ENCODE assay signal across 1 cellular context in the genomic region with DNA sequence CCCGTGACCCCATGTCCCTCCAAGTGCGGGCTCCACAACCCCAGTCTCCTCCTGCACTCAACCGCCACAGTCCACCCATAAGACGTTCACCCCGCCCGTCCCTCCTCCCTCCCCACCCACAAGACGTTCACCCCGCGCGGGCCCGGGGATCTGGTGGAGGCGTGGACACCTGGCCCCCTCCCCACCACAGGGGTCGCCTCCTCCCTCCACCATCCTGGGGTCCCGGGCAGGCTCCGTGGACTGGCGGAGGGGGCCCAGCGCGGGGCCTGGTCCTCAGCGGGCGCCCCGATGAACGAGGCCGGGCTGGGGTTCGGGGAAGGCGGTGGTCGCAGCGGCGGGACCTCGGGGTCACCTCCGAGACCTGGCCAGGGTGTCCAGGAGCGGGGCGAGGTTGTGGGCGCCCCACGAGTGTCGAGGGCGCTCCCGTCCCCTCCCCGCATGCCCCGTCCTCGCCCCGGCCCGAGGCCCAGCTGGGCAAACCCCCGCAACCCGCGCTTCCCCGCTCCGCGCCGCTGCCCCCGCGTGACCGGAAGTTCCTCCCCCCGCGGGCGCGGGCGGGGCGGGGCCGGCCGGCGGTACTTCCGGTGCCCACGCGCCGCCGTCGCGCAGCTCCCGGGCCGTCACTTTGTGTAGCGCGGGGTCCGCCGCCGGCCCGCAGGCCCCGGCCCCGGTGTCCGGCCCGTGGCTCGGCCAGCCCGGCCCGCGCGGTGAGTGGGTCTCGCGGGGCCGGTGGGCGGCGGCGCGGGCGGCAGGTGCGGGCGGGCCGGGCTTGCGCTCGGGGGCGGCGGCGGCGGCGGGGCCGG.
TF ChIP-seq lines count a peak whose summit lies in the region.

TSS of gene ZNF316 (plus strand) at position 578 of the 803 bp plus-strand sequence. CDS start 5,092 bp downstream, outside the sequence.

TF ChIP-seq in K562, 482 proteins besides CTCF, POLR2A, EP300 and RAD21 (continued from another document and continues in another):
- TF ChIP-seq ZFX (CRISPR knock-in tag; IDR thresholded peaks at IDR 0.05) (peak; percentile 44), HCFC1 (IDR thresholded peaks at IDR 0.05; ENCODE audit: low read depth, low read length) (peak; percentile 53), TBP (optimal IDR thresholded peaks at IDR 0.05; ENCODE audit: low read depth, low read length) (no peak), ZNF696 (CRISPR knock-in tag; conservative IDR thresholded peaks at IDR 0.05) (no peak), NEUROD1 (IDR thresholded peaks at IDR 0.05; ENCODE audit: borderline replicate concordance, low read depth, low read length, partially characterized antibody) (peak; percentile 35), MTA3 (IDR thresholded peaks at IDR 0.05; ENCODE audit: borderline replicate concordance) (peak; percentile 36; the same call in 1 of the 2 replicates), ZBTB17 (CRISPR knock-in tag; IDR thresholded peaks at IDR 0.05) (0 out of 2 replicates have a peak, but pooled peaks have one; percentile 13), CREBBP (IDR thresholded peaks at IDR 0.05; ENCODE audit: low read depth, low read length) (no peak), ATF4 (CRISPR knock-in tag; IDR thresholded peaks at IDR 0.05) (peak; percentile 21; the same call in 1 of the 2 replicates), HDAC1 (IDR thresholded peaks at IDR 0.05) (peak in 1 of 2 experiments; percentile 61; a peak in 2 of 4 replicates), E2F5 (CRISPR knock-in tag; IDR thresholded peaks at IDR 0.05) (no peak), ZBTB7A (IDR thresholded peaks at IDR 0.05; ENCODE audit: borderline replicate concordance, control insufficient read depth, low read depth, low read length) (peak; percentile 65; the same call in 1 of the 2 replicates), FOS (IDR thresholded peaks at IDR 0.05; ENCODE audit: extremely low read depth, insufficient read length) (no peak), ZBTB11 (CRISPR knock-in tag; IDR thresholded peaks at IDR 0.05) (peak in 2 of 3 experiments; percentile 21 to 82; a peak in 3 of 6 replicates), JUNB (CRISPR knock-in tag; conservative IDR thresholded peaks at IDR 0.05) (no peak), ZBTB40 (IDR thresholded peaks at IDR 0.05) (peak; percentile 80), ZBTB40 (CRISPR knock-in tag; IDR thresholded peaks at IDR 0.05) (no peak), IRF2 (CRISPR knock-in tag; IDR thresholded peaks at IDR 0.05) (no peak), ZNF12 (CRISPR knock-in tag; IDR thresholded peaks at IDR 0.05) (no peak), ZNF282 (CRISPR knock-in tag; IDR thresholded peaks at IDR 0.05) (no peak), SUPT5H (IDR thresholded peaks at IDR 0.05) (peak; percentile 33; the same call in 1 of the 2 replicates), ZNF143 (CRISPR knock-in tag; IDR thresholded peaks at IDR 0.05) (no peak), PHF20 (IDR thresholded peaks at IDR 0.05; ENCODE audit: partially characterized antibody) (peak; percentile 58), GMEB1 (CRISPR knock-in tag; IDR thresholded peaks at IDR 0.05) (0 out of 2 replicates have a peak, but pooled peaks have one; percentile 43), NFIC (IDR thresholded peaks at IDR 0.05) (0 out of 2 replicates have a peak, but pooled peaks have one; percentile 9), SAFB (IDR thresholded peaks at IDR 0.05; ENCODE audit: borderline replicate concordance, low read depth, low read length) (peak; percentile 96), TAF9B (IDR thresholded peaks at IDR 0.05; ENCODE audit: partially characterized antibody) (no peak), TARDBP (IDR thresholded peaks at IDR 0.05) (peak; percentile 48; the same call in 1 of the 2 replicates), WHSC1 (IDR thresholded peaks at IDR 0.05; ENCODE audit: low read length) (no peak), L3MBTL2 (IDR thresholded peaks at IDR 0.05) (peak; percentile 77), GATAD2A (IDR thresholded peaks at IDR 0.05) (0 out of 2 replicates have a peak, but pooled peaks have one; percentile 42), E2F3 (CRISPR knock-in tag; IDR thresholded peaks at IDR 0.05) (peak; percentile 39; the same call in 1 of the 2 replicates), KDM4B (IDR thresholded peaks at IDR 0.05; ENCODE audit: borderline replicate concordance in 2 of 2, low read depth in 1 of 2) (peak in 1 of 2 experiments; percentile 97; a peak in 2 of 4 replicates), HNRNPL (IDR thresholded peaks at IDR 0.05; ENCODE audit: low read depth, low read length) (no peak), ZNF354B (CRISPR knock-in tag; IDR thresholded peaks at IDR 0.05) (no peak), ZNF444 (CRISPR knock-in tag; IDR thresholded peaks at IDR 0.05) (no peak), PHTF2 (CRISPR knock-in tag; IDR thresholded peaks at IDR 0.05) (no peak), FOXJ3 (CRISPR knock-in tag; IDR thresholded peaks at IDR 0.05) (no peak)
- TF ChIP-seq, protein P1, sequence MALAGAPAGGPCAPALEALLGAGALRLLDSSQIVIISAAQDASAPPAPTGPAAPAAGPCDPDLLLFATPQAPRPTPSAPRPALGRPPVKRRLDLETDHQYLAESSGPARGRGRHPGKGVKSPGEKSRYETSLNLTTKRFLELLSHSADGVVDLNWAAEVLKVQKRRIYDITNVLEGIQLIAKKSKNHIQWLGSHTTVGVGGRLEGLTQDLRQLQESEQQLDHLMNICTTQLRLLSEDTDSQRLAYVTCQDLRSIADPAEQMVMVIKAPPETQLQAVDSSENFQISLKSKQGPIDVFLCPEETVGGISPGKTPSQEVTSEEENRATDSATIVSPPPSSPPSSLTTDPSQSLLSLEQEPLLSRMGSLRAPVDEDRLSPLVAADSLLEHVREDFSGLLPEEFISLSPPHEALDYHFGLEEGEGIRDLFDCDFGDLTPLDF (CRISPR knock-in tag; IDR thresholded peaks at IDR 0.05) = no peak
- TF ChIP-seq, protein P2, sequence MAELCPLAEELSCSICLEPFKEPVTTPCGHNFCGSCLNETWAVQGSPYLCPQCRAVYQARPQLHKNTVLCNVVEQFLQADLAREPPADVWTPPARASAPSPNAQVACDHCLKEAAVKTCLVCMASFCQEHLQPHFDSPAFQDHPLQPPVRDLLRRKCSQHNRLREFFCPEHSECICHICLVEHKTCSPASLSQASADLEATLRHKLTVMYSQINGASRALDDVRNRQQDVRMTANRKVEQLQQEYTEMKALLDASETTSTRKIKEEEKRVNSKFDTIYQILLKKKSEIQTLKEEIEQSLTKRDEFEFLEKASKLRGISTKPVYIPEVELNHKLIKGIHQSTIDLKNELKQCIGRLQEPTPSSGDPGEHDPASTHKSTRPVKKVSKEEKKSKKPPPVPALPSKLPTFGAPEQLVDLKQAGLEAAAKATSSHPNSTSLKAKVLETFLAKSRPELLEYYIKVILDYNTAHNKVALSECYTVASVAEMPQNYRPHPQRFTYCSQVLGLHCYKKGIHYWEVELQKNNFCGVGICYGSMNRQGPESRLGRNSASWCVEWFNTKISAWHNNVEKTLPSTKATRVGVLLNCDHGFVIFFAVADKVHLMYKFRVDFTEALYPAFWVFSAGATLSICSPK (IDR thresholded peaks at IDR 0.05; ENCODE audit: borderline replicate concordance) = no peak
